Comparison of ENCODE assay signal across 24 cellular contexts in the genomic region with DNA sequence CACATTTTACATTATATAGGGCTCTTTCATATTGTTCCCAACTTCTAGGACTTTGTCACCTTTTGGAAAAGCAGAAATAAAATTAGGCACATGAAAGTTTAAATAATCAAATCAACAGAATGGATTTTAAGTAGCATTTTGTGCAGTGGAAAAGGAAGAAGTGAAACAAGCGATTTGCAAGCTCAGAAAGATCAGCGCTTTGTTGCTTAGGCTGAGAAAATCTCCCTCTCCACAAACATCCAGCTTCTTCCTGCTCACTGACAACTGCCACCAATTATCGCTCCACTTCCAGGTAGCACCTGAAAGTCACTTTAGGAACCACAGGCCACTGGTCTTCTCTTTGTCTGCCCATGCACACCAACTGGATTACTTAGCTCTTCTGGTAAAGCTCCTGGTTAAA.
"Had no signal": no experiment of that assay in that cellular context is flagged by ENCODE, and none has a peak within 500 bp of the region (broad histone marks: within the 10 kb centered on the region; RNA-seq: fewer than 3 reads in every experiment).

No MANE protein-coding gene starts in this region.

- H3K9me3 Mint-ChIP-seq: activated CD4-positive, alpha-beta memory T cell treated with anti-CD3 and anti-CD28 coated beads, Interleukin-2, amount 10 ng/mL, durations not matched to agents 7 days and 5 days; activated T-helper 17 cell treated with anti-CD3 and anti-CD28 coated beads, Interleukin-2, amount 50 U/mL, for 72 hours; brain had no signal

- FAIRE-seq: colon, keratinocyte, pancreas, small intestine had no signal

- H3K27ac ChIP-seq: dorsolateral prefrontal cortex, epithelial cell of prostate, left lung, neutrophil, pancreas, right lobe of liver, thoracic aorta, upper lobe of right lung had no signal

- H3K27ac Mint-ChIP-seq: activated CD4-positive, alpha-beta memory T cell treated with anti-CD3 and anti-CD28 coated beads, Interleukin-2, amount 10 ng/mL, durations not matched to agents 7 days and 5 days; activated CD8-positive, alpha-beta memory T cell treated with anti-CD3 and anti-CD28 coated beads, Interleukin-2, amount 10 ng/mL, durations not matched to agents 7 days and 5 days; activated T-helper 17 cell treated with anti-CD3 and anti-CD28 coated beads, Interleukin-2, amount 50 U/mL, for 72 hours; brain had no signal

- H3K4me3 Mint-ChIP-seq: activated CD4-positive, alpha-beta memory T cell treated with anti-CD3 and anti-CD28 coated beads, Interleukin-2, amount 10 ng/mL, durations not matched to agents 7 days and 5 days; activated CD8-positive, alpha-beta memory T cell treated with anti-CD3 and anti-CD28 coated beads, Interleukin-2, amount 10 ng/mL, durations not matched to agents 7 days and 5 days; activated T-helper 17 cell treated with anti-CD3 and anti-CD28 coated beads, Interleukin-2, amount 50 U/mL, for 72 hours had no signal

- DNase-seq: activated CD4-positive, alpha-beta memory T cell treated with anti-CD3 and anti-CD28 coated beads, Interleukin-2, amount 10 ng/mL, durations not matched to agents 7 days and 5 days; activated CD4-positive, alpha-beta T cell treated with anti-CD3 and anti-CD28 coated beads for 48 hours; activated CD4-positive, CD25-positive, alpha-beta regulatory T cell; activated CD8-positive, alpha-beta memory T cell treated with anti-CD3 and anti-CD28 coated beads, Interleukin-2, amount 10 ng/mL, durations not matched to agents 7 days and 5 days; activated naive CD4-positive, alpha-beta T cell; central memory CD4-positive, alpha-beta T cell; dorsolateral prefrontal cortex; foreskin fibroblast; glutamatergic neuron; hippocampal formation; left lung; mammary epithelial cell; pancreas; right lobe of liver; small intestine; stimulated activated CD4-positive, alpha-beta T cell treated with anti-CD3 and anti-CD28 coated beads, Interleukin-4, amount 100 ng/mL, for 1 hour; upper lobe of right lung had no signal

- H3K27me3 ChIP-seq: left lung, neutrophil, pancreas, right lobe of liver, upper lobe of right lung had no signal

- H3K36me3 Mint-ChIP-seq: brain had no signal

- H3K27me3 Mint-ChIP-seq: activated CD4-positive, alpha-beta memory T cell treated with anti-CD3 and anti-CD28 coated beads, Interleukin-2, amount 10 ng/mL, durations not matched to agents 7 days and 5 days; activated T-helper 17 cell treated with anti-CD3 and anti-CD28 coated beads, Interleukin-2, amount 50 U/mL, for 72 hours had no signal

- ATAC-seq: activated CD8-positive, alpha-beta memory T cell treated with anti-CD3 and anti-CD28 coated beads, Interleukin-2, amount 10 ng/mL, durations not matched to agents 7 days and 5 days; activated T-helper 17 cell treated with anti-CD3 and anti-CD28 coated beads, Interleukin-2, amount 50 U/mL, for 72 hours; left lung; pancreas; right lobe of liver; upper lobe of right lung had no signal

- H3K36me3 ChIP-seq: left lung, neutrophil, pancreas, right lobe of liver, thoracic aorta, upper lobe of right lung had no signal

- H3K4me1 ChIP-seq: pancreas, right lobe of liver, upper lobe of right lung had no signal

- H3K4me3 ChIP-seq: dorsolateral prefrontal cortex, left lung, pancreas, right lobe of liver, thoracic aorta, upper lobe of right lung had no signal

- H3K9me3 ChIP-seq: left lung, neutrophil, pancreas, right lobe of liver, thoracic aorta, upper lobe of right lung had no signal
